1 cellular context compared by ENCODE assay signal in the genomic region with DNA sequence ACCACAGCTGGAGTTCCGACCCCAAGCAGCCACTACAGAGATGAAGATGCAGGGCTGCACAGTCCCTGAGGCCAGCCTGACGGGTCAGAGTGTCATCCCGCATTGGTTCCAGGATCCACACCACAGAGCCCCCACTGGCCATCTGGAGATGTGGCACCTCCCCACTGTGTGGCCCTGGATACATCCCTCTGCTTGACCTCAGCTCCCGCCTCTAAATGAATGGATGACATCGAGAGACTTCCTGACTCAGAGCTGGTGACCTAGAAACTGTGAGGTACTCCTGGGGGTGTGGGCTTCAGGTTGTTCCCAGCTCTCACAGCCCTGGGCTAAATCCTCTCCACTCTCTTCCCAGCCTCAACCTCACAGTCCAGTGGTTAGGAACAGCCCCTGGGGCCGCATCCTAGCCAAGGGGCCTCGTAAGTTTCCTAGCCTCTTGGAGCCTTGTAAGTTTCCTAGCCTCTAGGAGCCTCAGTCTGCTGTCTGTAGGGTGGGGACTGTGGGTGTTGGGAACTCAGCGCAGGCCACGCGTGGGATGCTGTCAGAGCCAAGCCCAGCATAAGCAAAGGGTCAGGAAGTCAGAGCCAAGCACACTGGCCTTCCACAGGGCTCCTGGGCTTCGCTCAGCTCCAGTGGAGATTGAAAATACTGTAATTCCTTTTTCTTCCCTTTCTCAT.
TF ChIP-seq lines count a peak whose summit lies in the region.

No MANE protein-coding gene starts in this region.

TF ChIP-seq in HEK293, 187 proteins besides CTCF, POLR2A, EP300 and RAD21 (continued from another document):
- no peak for TF ChIP-seq RBAK (tag by site-specific recombination; IDR thresholded peaks at IDR 0.05)
- TF ChIP-seq, protein P1, sequence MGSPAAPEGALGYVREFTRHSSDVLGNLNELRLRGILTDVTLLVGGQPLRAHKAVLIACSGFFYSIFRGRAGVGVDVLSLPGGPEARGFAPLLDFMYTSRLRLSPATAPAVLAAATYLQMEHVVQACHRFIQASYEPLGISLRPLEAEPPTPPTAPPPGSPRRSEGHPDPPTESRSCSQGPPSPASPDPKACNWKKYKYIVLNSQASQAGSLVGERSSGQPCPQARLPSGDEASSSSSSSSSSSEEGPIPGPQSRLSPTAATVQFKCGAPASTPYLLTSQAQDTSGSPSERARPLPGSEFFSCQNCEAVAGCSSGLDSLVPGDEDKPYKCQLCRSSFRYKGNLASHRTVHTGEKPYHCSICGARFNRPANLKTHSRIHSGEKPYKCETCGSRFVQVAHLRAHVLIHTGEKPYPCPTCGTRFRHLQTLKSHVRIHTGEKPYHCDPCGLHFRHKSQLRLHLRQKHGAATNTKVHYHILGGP (tag by site-specific recombination; IDR thresholded peaks at IDR 0.05), result no peak
